Comparison of ENCODE assay signal across 8 cellular contexts in genomic region chr7:100568936-100569844, GRCh38. TPM values are rescaled to one million over a fixed set of nuclear protein-coding genes. Genes with fewer than 3 reads are reported as not detected.
DNase-seq lines count a peak whose midpoint lies in the region; ATAC-seq and TF ChIP-seq lines count a peak whose summit lies in the region.

No MANE protein-coding gene starts in this region.

- DNase-seq in AG04450 (ENCODE audit: low read depth, low spot score) (no peak), NOMO-1 treated with dmso at 0.1 percent for 144 hours (lab: John Stamatoyannopoulos, UW; ENCODE audit: unreplicated experiment) (peak; percentile 53), activated gamma-delta T cell (lab: John Stamatoyannopoulos, UW) (peak; percentile 44), globus pallidus (ENCODE audit: low spot score) (peak; percentile 74), ovary (peak; percentile 70 to 77 (median 75)), NCI-H226 (no peak)

- H3K4me1 ChIP-seq in ovary (ENCODE audit: insufficient read depth), result peaks cover 15% of the 10 kb centered on the region

- intact Hi-C loops in ovary (cut with DNase I), result no loop called here

- CTCF ChIA-PET in AG04450 (lab: Charles Lee), result interaction anchor here (1.0 to 1.9 kb wide), 3 partner anchors 10 to 86 kb away, joined by 4 to 12 read pairs (median 4); no protein-coding TSS in a partner anchor

- peaks cover 2% of the 10 kb centered on the region for H3K27me3 ChIP-seq in AG04450 (ENCODE audit: control insufficient read depth, insufficient read depth, low read length)
- no peaks in the 10 kb centered on the region for H3K27me3 ChIP-seq in ovary

- no peak overlapping the region for H3K27ac ChIP-seq in AG04450 (ENCODE audit: low read depth, low read length)
- H3K27ac ChIP-seq in ovary, result peak overlapping the region; percentile 9 to 35

- peak overlapping the region; percentile 29; the same call in 1 of the 2 replicates for H3K4me3 ChIP-seq in AG04450 (ENCODE audit: low read depth, low read length)
- H3K4me3 ChIP-seq in ovary, result peak overlapping the region; percentile 34

- H3K9me3 ChIP-seq in AG04450 (ENCODE audit: control insufficient read depth, insufficient read depth, low read length), result no peaks in the 10 kb centered on the region; the same call in 1 of the 2 replicates
- H3K9me3 ChIP-seq in ovary, result no peaks in the 10 kb centered on the region

- TF ChIP-seq POLR2A in ovary (IDR thresholded peaks at IDR 0.05), result no peak

- TF ChIP-seq EP300 in ovary (IDR thresholded peaks at IDR 0.05), result no peak

- peak; percentile 42 for ATAC-seq in GM18909 (IDR thresholded peaks at IDR 0.05; ENCODE audit: poor library complexity, unreplicated experiment)
- no peak for ATAC-seq in HG03460 (IDR thresholded peaks at IDR 0.05; ENCODE audit: unreplicated experiment)

- H3K36me3 ChIP-seq in ovary, result no peaks in the 10 kb centered on the region

- WGBS in ovary, 3 donors, result 21 to 24% (median 22%) methylated on average over 35 of the region's 35 CpGs

- POLR2A ChIA-PET in AG04450 (lab: Yijun Ruan, JAX), result interaction anchor here (1.0 kb wide), 1 partner anchor 17 kb away, joined by 5 read pairs; the partner anchor contains the start of genes FBXO24 and LRCH4

- peak; percentile 41 for TF ChIP-seq CTCF in AG04450 (IDR thresholded peaks at IDR 0.05; ENCODE audit: low read depth, low read length)
- TF ChIP-seq CTCF in ovary (IDR thresholded peaks at IDR 0.05), result peak in 1 of 3 donors; percentile 17

RNA-seq across cellular contexts. Expression of gene SAP25, which starts 4.5 kb away (rescaled TPM):
- polyA plus RNA-seq in AG04450 (2011; rRNA removed) (not detected in 2 replicates), ovary (1 to 10 TPM in 1 of 2 donors, not detected in 1; 4.0 TPM)
- polyA minus RNA-seq in AG04450 (2011; rRNA and poly(A)+ RNA removed), result not detected in 2 replicates
- total RNA-seq in ovary, result 10 to 100 TPM in 2 of 7 donors, 1 to 10 TPM in 5; 3.2 to 10.1 (median 7.2) TPM

RNA-seq across cellular contexts. Expression of gene LRCH4, which starts 16.7 kb away (rescaled TPM):
- polyA plus RNA-seq in AG04450 (2011; rRNA removed) (11.3 and 12.9 TPM in 2 replicates), ovary (10 to 100 TPM in 1 of 2 donors, 1 to 10 TPM in 1; 3.5 to 50.3 TPM)
- 16.2 and 22.0 TPM in 2 replicates for polyA minus RNA-seq in AG04450 (2011; rRNA and poly(A)+ RNA removed)
- total RNA-seq in ovary, result 100 to 1,000 TPM in 3 of 7 donors, 10 to 100 TPM in 4; 65.2 to 133 (median 90.6) TPM

RNA-seq across cellular contexts. Expression of gene FBXO24, which starts 16.9 kb away (rescaled TPM):
- 0.29 and 0.33 TPM in 2 replicates for polyA plus RNA-seq in AG04450 (2011; rRNA removed)
- 0.35 and 2.1 TPM in 2 replicates for polyA minus RNA-seq in AG04450 (2011; rRNA and poly(A)+ RNA removed)
- 1 to 10 TPM in 3 of 7 donors, under 1 TPM in 4; 0.34 to 2.2 (median 0.84) TPM for total RNA-seq in ovary
- under 1 TPM; 0.33 to 0.63 TPM for polyA plus RNA-seq in ovary

RNA-seq across cellular contexts. Expression of gene AGFG2, which starts 30.2 kb away (rescaled TPM):
- polyA plus RNA-seq in AG04450 (2011; rRNA removed) (5.7 and 6.4 TPM in 2 replicates), ovary (10 to 100 TPM; 10.0 to 55.9 TPM)
- 5.0 and 6.1 TPM in 2 replicates for polyA minus RNA-seq in AG04450 (2011; rRNA and poly(A)+ RNA removed)
- 100 to 1,000 TPM in 1 of 7 donors, 10 to 100 TPM in 6; 44.7 to 115 (median 61.5) TPM for total RNA-seq in ovary

RNA-seq across cellular contexts. Expression of gene PCOLCE, which starts 33.0 kb away (rescaled TPM):
- polyA plus RNA-seq in AG04450 (2011; rRNA removed) (164 and 227 TPM in 2 replicates), ovary (10 to 100 TPM; 42.4 to 56.2 TPM)
- polyA minus RNA-seq in AG04450 (2011; rRNA and poly(A)+ RNA removed), result 37.1 and 50.6 TPM in 2 replicates
- 100 to 1,000 TPM in 3 of 7 donors, 10 to 100 TPM in 4; 24.3 to 185 (median 67.5) TPM for total RNA-seq in ovary

Comparison
In these comparisons a context has a peak if more than half of its experiments do, and no peak if none do; other contexts are left out.
1. DNase-seq: peak in NOMO-1 treated with dmso at 0.1 percent for 144 hours (single experiment), activated gamma-delta T cell (single experiment), globus pallidus (single experiment) and ovary (5 of 5); none in AG04450 (single experiment) and NCI-H226 (single experiment).